In genomic region chr6:135483903-135484302, GRCh38 we compare ENCODE assay signal across 6 cellular contexts. TPM values are rescaled to one million over a fixed set of nuclear protein-coding genes. Genes with fewer than 3 reads are reported as not detected.
DNase-seq lines count a peak whose midpoint lies in the region; ATAC-seq, FAIRE-seq and TF ChIP-seq lines count a peak whose summit lies in the region.
"Not testable (repeated sequence)": the region's sequence is repeated elsewhere in the genome, so short reads cannot be mapped to it uniquely, and the experiment has no call there.

No MANE protein-coding gene starts in this region.

- H3K36me3 ChIP-seq in HEK293 (ENCODE audit: control insufficient read depth in 2 of 2, insufficient read depth in 1 of 2, low read length in 2 of 2): peaks cover 15 to 51% of the 10 kb centered on the region in 2 experiments
- peaks cover 58% of the 10 kb centered on the region for H3K36me3 ChIP-seq in adipocyte (ENCODE audit: control insufficient read depth, insufficient read depth, low read length, severe bottlenecking)
- peaks cover 79% of the 10 kb centered on the region; the same call in 2 of the 3 replicates for H3K36me3 ChIP-seq in K562 (ENCODE audit: control insufficient read depth, insufficient read depth, low read length)
- H3K36me3 ChIP-seq in HepG2 (replicated peaks in 1 of 2; ENCODE audit: control insufficient read depth in 1 of 2, insufficient read depth in 2 of 2, low read length in 2 of 2): peaks cover 2 to 13% of the 10 kb centered on the region in 2 experiments; a peak in 4 of 5 replicates

- FAIRE-seq in K562 (lab: Jason Lieb, UNC); HepG2 (lab: Jason Lieb, UNC): not testable (repeated sequence)

- not testable (repeated sequence) for H3K27ac Mint-ChIP-seq in activated CD8-positive, alpha-beta T cell treated with anti-CD3 and anti-CD28 coated beads for 36 hours; endothelial cell (ENCODE audit: unreplicated experiment)

- not testable (repeated sequence) for H3K9me3 ChIP-seq in HEK293 (ENCODE audit: control insufficient read depth, insufficient read depth, low read depth, low read length)
- peaks cover 54% of the 10 kb centered on the region for H3K9me3 ChIP-seq in adipocyte (ENCODE audit: control insufficient read depth, low read length)
- H3K9me3 ChIP-seq in K562 (replicated peaks; ENCODE audit: control insufficient read depth, insufficient read depth, low read depth, low read length): peaks cover 28% of the 10 kb centered on the region
- H3K9me3 ChIP-seq in HepG2 (ENCODE audit: low read length): peaks cover 53% of the 10 kb centered on the region

- H3K4me2 ChIP-seq in K562 (ENCODE audit: insufficient read depth, low read length); HepG2 (ENCODE audit: low read depth, low read length): not testable (repeated sequence)

- not testable (repeated sequence) for TF ChIP-seq EP300 in K562 (IDR thresholded peaks at IDR 0.05; ENCODE audit: low read length); HepG2 (IDR thresholded peaks at IDR 0.05; ENCODE audit: low read depth in 2 of 2, low read length in 2 of 2); HepG2 (CRISPR knock-in tag; IDR thresholded peaks at IDR 0.05; ENCODE audit: borderline replicate concordance)

- not testable (repeated sequence) for H4K20me1 ChIP-seq in K562 (replicated peaks; ENCODE audit: control insufficient read depth, insufficient read depth, low read length); HepG2 (ENCODE audit: insufficient read depth, low read length)

- intact Hi-C loops in activated CD8-positive, alpha-beta T cell treated with anti-CD3 and anti-CD28 coated beads for 36 hours (cut with micrococcal nuclease); K562 (cut with micrococcal nuclease); HepG2 (cut with micrococcal nuclease; ENCODE audit: unreplicated experiment): not testable (repeated sequence)

- H3K4me1 ChIP-seq in HEK293 (ENCODE audit: control insufficient read depth, insufficient read depth, low read length); K562 (replicated peaks in 1 of 2; ENCODE audit: control insufficient read depth in 2 of 2, insufficient read depth in 2 of 2, low read length in 2 of 2); HepG2 (ENCODE audit: insufficient read depth, low read length): not testable (repeated sequence)
- H3K4me1 ChIP-seq in adipocyte (ENCODE audit: control insufficient read depth, insufficient read depth, low read length): peaks cover 14% of the 10 kb centered on the region

- ATAC-seq in activated CD8-positive, alpha-beta T cell treated with anti-CD3 and anti-CD28 coated beads for 36 hours; K562; HepG2: not testable (repeated sequence)

- not testable (repeated sequence) for H3K27ac ChIP-seq in HEK293 (ENCODE audit: extremely low read depth, low read depth, low read length); K562 (ENCODE audit: extremely low read depth, low read depth, low read length); HepG2 (ENCODE audit: extremely low read length, insufficient read depth, low read length)

- peaks cover 60% of the 10 kb centered on the region for H3K36me3 Mint-ChIP-seq in activated CD8-positive, alpha-beta T cell treated with anti-CD3 and anti-CD28 coated beads for 36 hours (ENCODE audit: low read depth)
- H3K36me3 Mint-ChIP-seq in endothelial cell (ENCODE audit: low read depth, unreplicated experiment): peaks cover 37% of the 10 kb centered on the region

- TF ChIP-seq POLR2A in K562 (conservative IDR thresholded peaks at IDR 0.05); HepG2 (IDR thresholded peaks at IDR 0.05; ENCODE audit: insufficient read depth in 1 of 2, low read depth in 2 of 2, low read length in 2 of 2): not testable (repeated sequence)

- not testable (repeated sequence) for H3K4me3 ChIP-seq in HEK293 (ENCODE audit: low read depth, low read length); K562; HepG2 (replicated peaks in 1 of 3; ENCODE audit: insufficient read depth in 1 of 3, low read depth in 2 of 3, low read length in 3 of 3)
- H3K4me3 ChIP-seq in adipocyte (ENCODE audit: low read length): peak overlapping the region; percentile 37

- H3K4me3 Mint-ChIP-seq in activated CD8-positive, alpha-beta T cell treated with anti-CD3 and anti-CD28 coated beads for 36 hours: not testable (repeated sequence)
- peak overlapping the region; percentile 60 for H3K4me3 Mint-ChIP-seq in endothelial cell (ENCODE audit: unreplicated experiment)

- not testable (repeated sequence) for H2AFZ ChIP-seq in K562 (ENCODE audit: low read depth, low read length); HepG2 (ENCODE audit: low read length)

- not testable (repeated sequence) for TF ChIP-seq CTCF in HEK293 (tag by site-specific recombination; IDR thresholded peaks at IDR 0.05); activated CD8-positive, alpha-beta T cell treated with anti-CD3 and anti-CD28 coated beads for 36 hours (IDR thresholded peaks at IDR 0.05); K562 (IDR thresholded peaks at IDR 0.05 in 2 of 3, conservative IDR thresholded peaks at IDR 0.05 in 1 of 3; ENCODE audit: insufficient read depth in 2 of 3, low read depth in 1 of 3, low read length in 3 of 3); endothelial cell (IDR thresholded peaks at IDR 0.05; ENCODE audit: unreplicated experiment); HepG2 (CRISPR knock-in tag; IDR thresholded peaks at IDR 0.05)

- H3K9ac ChIP-seq in adipocyte (ENCODE audit: low read length); K562 (ENCODE audit: insufficient read depth in 1 of 2, low read depth in 2 of 2, low read length in 2 of 2); HepG2 (ENCODE audit: insufficient read depth, low read depth, low read length): not testable (repeated sequence)

- POLR2A ChIA-PET in HEK293 (lab: Yijun Ruan, JAX); activated CD8-positive, alpha-beta T cell treated with anti-CD3 and anti-CD28 coated beads for 36 hours (lab: Charles Lee); HepG2 (lab: Yijun Ruan, JAX): not testable (repeated sequence)
- POLR2A ChIA-PET in K562 (lab: Yijun Ruan, JAX): interaction anchor here (1.4 kb wide), 1 partner anchor 12 kb away, joined by 4 read pairs; no protein-coding TSS in a partner anchor

- CTCF ChIA-PET in HEK293 (lab: Yijun Ruan, JAX); activated CD8-positive, alpha-beta T cell treated with anti-CD3 and anti-CD28 coated beads for 36 hours (lab: Charles Lee); K562 (lab: Yijun Ruan, JAX; ENCODE audit: low intra/inter-chr PET ratio); HepG2 (lab: Yijun Ruan, JAX; ENCODE audit: low intra/inter-chr PET ratio, low total read pairs): not testable (repeated sequence)

- BruUV-seq in K562 (replicated peaks; lab: Mats Ljungman, UMichigan); HepG2 (replicated peaks; lab: Mats Ljungman, UMichigan): not testable (repeated sequence)

- peak; percentile 8 for DNase-seq in activated CD8-positive, alpha-beta T cell treated with anti-CD3 and anti-CD28 coated beads for 36 hours
- not testable (repeated sequence) for DNase-seq in adipocyte (ENCODE audit: low read depth); K562 (ENCODE audit: extremely low read depth in 1 of 4, low spot score in 3 of 4); endothelial cell (ENCODE audit: low spot score); HepG2 (ENCODE audit: low spot score)

- in situ Hi-C loops in K562 (cut with MboI); HepG2 (cut with HindIII; ENCODE audit: extremely low pct_ligation_motif_present, low pct_unique_long_range_greater_than_20kb): not testable (repeated sequence)

- H3K4me1 Mint-ChIP-seq in activated CD8-positive, alpha-beta T cell treated with anti-CD3 and anti-CD28 coated beads for 36 hours (ENCODE audit: low read depth); endothelial cell (ENCODE audit: unreplicated experiment): not testable (repeated sequence)

- not testable (repeated sequence) for H3K27me3 Mint-ChIP-seq in activated CD8-positive, alpha-beta T cell treated with anti-CD3 and anti-CD28 coated beads for 36 hours; endothelial cell (ENCODE audit: unreplicated experiment)

- peaks cover 22% of the 10 kb centered on the region for H3K9me3 Mint-ChIP-seq in activated CD8-positive, alpha-beta T cell treated with anti-CD3 and anti-CD28 coated beads for 36 hours
- peaks cover 19% of the 10 kb centered on the region for H3K9me3 Mint-ChIP-seq in endothelial cell (ENCODE audit: unreplicated experiment)

- not testable (repeated sequence) for H3K79me2 ChIP-seq in K562 (ENCODE audit: control insufficient read depth, insufficient read depth, low read length); HepG2 (ENCODE audit: insufficient read depth, low read length)

- H3K9me1 ChIP-seq in K562 (ENCODE audit: control insufficient read depth, insufficient read depth, low read length): not testable (repeated sequence)

- not testable (repeated sequence) for TF ChIP-seq RAD21 in K562 (CRISPR knock-in tag; conservative IDR thresholded peaks at IDR 0.05 in 1 of 2, IDR thresholded peaks at IDR 0.05 in 1 of 2); HepG2 (CRISPR knock-in tag; IDR thresholded peaks at IDR 0.05)

- WGBS in K562 (ENCODE audit: insufficient coverage, low coverage, missing lambda C conversion rate): 80% methylated on average over 2 of the region's 2 CpGs
- 91% methylated on average over 2 of the region's 2 CpGs for WGBS in HepG2 (ENCODE audit: low lambda C conversion rate)

- H3K27me3 ChIP-seq in adipocyte (replicated peaks; ENCODE audit: control insufficient read depth, insufficient read depth, low read length); K562 (ENCODE audit: control insufficient read depth in 2 of 2, insufficient read depth in 2 of 2, low read length in 2 of 2); HepG2 (ENCODE audit: control insufficient read depth in 1 of 2, insufficient read depth in 2 of 2, low read length in 2 of 2): not testable (repeated sequence)

RNA-seq across cellular contexts. Expression of gene AHI1, which starts 13.6 kb away (rescaled TPM):
- total RNA-seq in activated CD8-positive, alpha-beta T cell treated with anti-CD3 and anti-CD28 coated beads for 36 hours: 10 to 100 TPM; 32.1 to 33.3 TPM
- 51.8 and 267 TPM in 2 replicates for total RNA-seq in K562 (2011; cell fraction: chromatin; rRNA removed; ENCODE audit: low replicate concordance)
- 24.5 and 37.9 TPM in 2 replicates for total RNA-seq in K562 (2011; cell fraction: nucleolus; rRNA removed)
- total RNA-seq in K562 (2011; cell fraction: nucleoplasm; rRNA removed): 73.0 and 108 TPM in 2 replicates
- total RNA-seq in K562 (2014; rRNA removed) (23.8 and 26.2 TPM in 2 replicates), K562 (2014; rRNA removed; fragmentation: Illumina TruSeq; extraction: Trizol) (45.6 and 54.3 TPM in 2 replicates), K562 (2015; rRNA removed; fragmentation: Illumina TruSeq; extraction: Trizol) (37.1 and 41.1 TPM in 2 replicates), K562 (2021) (30.9 and 33.8 TPM in 2 replicates), endothelial cell (ENCODE audit: unreplicated experiment) (12.6 TPM), HepG2 (2016; rRNA removed; fragmentation: Illumina TruSeq; extraction: Trizol) (18.0 and 18.6 TPM in 2 replicates)
- polyA plus RNA-seq in K562 (2011; rRNA removed) (39.6 and 54.9 TPM in 2 replicates), K562 (2014; fragmentation: Illumina TruSeq; extraction: Trizol) (30.0 and 34.8 TPM in 2 replicates), K562 (2014; fragmentation: Nextera tagmentation; extraction: Ambion mirVana) (10 to 100 TPM; 24.7 to 27.7 TPM), K562 (2014; rRNA removed) (24.1 and 32.2 TPM in 2 replicates), HepG2 (2011; rRNA removed) (4.0 and 7.2 TPM in 2 replicates)
- polyA plus RNA-seq in K562 (2011; cell fraction: cytosol; rRNA removed): 6.8 and 11.1 TPM in 2 replicates
- 63.7 and 78.6 TPM in 2 replicates for polyA plus RNA-seq in K562 (2011; cell fraction: nucleus; rRNA removed)
- polyA plus RNA-seq in K562 (2012): 19.1 and 23.8 TPM in 2 replicates
- polyA minus RNA-seq in K562 (2011; rRNA and poly(A)+ RNA removed): 104 and 113 TPM in 2 replicates
- 19.1 and 22.9 TPM in 2 replicates for polyA minus RNA-seq in K562 (2011; cell fraction: cytosol; rRNA and poly(A)+ RNA removed)
- polyA minus RNA-seq in K562 (2011; cell fraction: nucleus; rRNA and poly(A)+ RNA removed): 73.5 and 131 TPM in 2 replicates
- total RNA-seq in HepG2 (2016; cell fraction: cytosol; rRNA removed; fragmentation: Illumina TruSeq; extraction: Trizol; ENCODE audit: low read depth): 5.5 and 6.3 TPM in 2 replicates
- 16.8 and 18.8 TPM in 2 replicates for total RNA-seq in HepG2 (2016; cell fraction: insoluble cytoplasmic fraction; rRNA removed; fragmentation: Illumina TruSeq; extraction: Trizol)
- total RNA-seq in HepG2 (2016; cell fraction: membrane; rRNA removed; fragmentation: Illumina TruSeq; extraction: Trizol): 5.9 and 9.1 TPM in 2 replicates
- total RNA-seq in HepG2 (2016; cell fraction: nucleus; rRNA removed; fragmentation: Illumina TruSeq; extraction: Trizol): 57.4 and 61.1 TPM in 2 replicates
- polyA plus RNA-seq in HepG2 (2011; cell fraction: cytosol; rRNA removed): 1.9 and 2.0 TPM in 2 replicates
- 7.2 and 7.6 TPM in 2 replicates for polyA plus RNA-seq in HepG2 (2011; cell fraction: nucleus; rRNA removed)
- 3.9 and 4.6 TPM in 2 replicates for polyA plus RNA-seq in HepG2 (2012)
- 0.74 and 0.96 TPM in 2 replicates for polyA plus RNA-seq in HepG2 (2016; cell fraction: cytosol; fragmentation: Illumina TruSeq; extraction: Trizol; ENCODE audit: low read depth)
- polyA plus RNA-seq in HepG2 (2016; cell fraction: insoluble cytoplasmic fraction; fragmentation: Illumina TruSeq; extraction: Trizol; ENCODE audit: low read depth): 10.6 and 12.4 TPM in 2 replicates
- polyA plus RNA-seq in HepG2 (2016; cell fraction: membrane; fragmentation: Illumina TruSeq; extraction: Trizol; ENCODE audit: low read depth): 2.4 and 2.6 TPM in 2 replicates
- 23.1 and 29.2 TPM in 2 replicates for polyA plus RNA-seq in HepG2 (2016; cell fraction: nucleus; fragmentation: Illumina TruSeq; extraction: Trizol; ENCODE audit: insufficient read depth, low read depth)
- polyA minus RNA-seq in HepG2 (2011; rRNA and poly(A)+ RNA removed; ENCODE audit: low replicate concordance): 5.7 and 10.3 TPM in 2 replicates
- 3.2 and 4.3 TPM in 2 replicates for polyA minus RNA-seq in HepG2 (2011; cell fraction: cytosol; rRNA and poly(A)+ RNA removed)
- polyA minus RNA-seq in HepG2 (2011; cell fraction: nucleus; rRNA and poly(A)+ RNA removed): 71.8 and 82.2 TPM in 2 replicates
